ENCODE assay signal across 2 cellular contexts in genomic region chr16:68233085-68233834, GRCh38.
A peak's percentile ranks its signal among the peaks of the same experiment; 100 is the strongest.
TF ChIP-seq lines count a peak whose summit lies in the region.

No MANE protein-coding gene starts in this region.

TF ChIP-seq in IMR-90, 13 proteins besides CTCF, POLR2A, EP300 and RAD21:
- TF ChIP-seq CEBPB (IDR thresholded peaks at IDR 0.05; ENCODE audit: low read depth, low read length) (no peak), FOS (IDR thresholded peaks at IDR 0.05; ENCODE audit: low read depth, low read length) (no peak)

TF ChIP-seq in HepG2, 621 proteins besides CTCF, POLR2A, EP300 and RAD21:
- TF ChIP-seq ZNF503 (CRISPR knock-in tag; IDR thresholded peaks at IDR 0.05) = no peak
- TF ChIP-seq IKZF1 (IDR thresholded peaks at IDR 0.05) = no peak
- TF ChIP-seq POLR2AphosphoS5 (IDR thresholded peaks at IDR 0.05; ENCODE audit: low read depth, low read length) = peak; percentile 22; the same call in 1 of the 2 replicates
- TF ChIP-seq CAMTA2 (CRISPR knock-in tag; IDR thresholded peaks at IDR 0.05; ENCODE audit: borderline replicate concordance) = 0 out of 2 replicates have a peak, but pooled peaks have one; percentile 18
- peak; percentile 10; the same call in 1 of the 2 replicates for TF ChIP-seq TBX3 (IDR thresholded peaks at IDR 0.05; ENCODE audit: borderline replicate concordance)
- 0 out of 2 replicates have a peak, but pooled peaks have one; percentile 31 for TF ChIP-seq FOXM1 (CRISPR knock-in tag; IDR thresholded peaks at IDR 0.05)
- TF ChIP-seq RELA (CRISPR knock-in tag; IDR thresholded peaks at IDR 0.05) = no peak
- TF ChIP-seq ZNF547 (CRISPR knock-in tag; IDR thresholded peaks at IDR 0.05) = no peak
- no peak for TF ChIP-seq MED8 (CRISPR knock-in tag; IDR thresholded peaks at IDR 0.05; ENCODE audit: insufficient replicate concordance)
- TF ChIP-seq XBP1 (CRISPR knock-in tag; IDR thresholded peaks at IDR 0.05) = no peak
- TF ChIP-seq BORCS8-MEF2B (CRISPR knock-in tag; IDR thresholded peaks at IDR 0.05) = 0 out of 2 replicates have a peak, but pooled peaks have one; percentile 31
- no peak for TF ChIP-seq ETV5 (CRISPR knock-in tag; IDR thresholded peaks at IDR 0.05; ENCODE audit: borderline replicate concordance)
- 0 out of 2 replicates have a peak, but pooled peaks have one; percentile 2 for TF ChIP-seq SP4 (CRISPR knock-in tag; IDR thresholded peaks at IDR 0.05)
- no peak for TF ChIP-seq ZNF574 (CRISPR knock-in tag; IDR thresholded peaks at IDR 0.05)
- TF ChIP-seq ZNF205 (CRISPR knock-in tag; IDR thresholded peaks at IDR 0.05) = no peak
- TF ChIP-seq RBM22 (optimal IDR thresholded peaks at IDR 0.05; ENCODE audit: low read length) = peak; percentile 75
- TF ChIP-seq ZNF501 (CRISPR knock-in tag; IDR thresholded peaks at IDR 0.05) = no peak
- TF ChIP-seq SMARCC2 (IDR thresholded peaks at IDR 0.05) = no peak
- TF ChIP-seq NRL (CRISPR knock-in tag; IDR thresholded peaks at IDR 0.05; ENCODE audit: borderline replicate concordance) = 0 out of 2 replicates have a peak, but pooled peaks have one; percentile 5
- TF ChIP-seq SKI (IDR thresholded peaks at IDR 0.05; ENCODE audit: partially characterized antibody) = no peak
- TF ChIP-seq ZC3H13 (CRISPR knock-in tag; IDR thresholded peaks at IDR 0.05) = 0 out of 2 replicates have a peak, but pooled peaks have one; percentile 7
- no peak for TF ChIP-seq TEAD3 (CRISPR knock-in tag; optimal IDR thresholded peaks at IDR 0.05; ENCODE audit: borderline replicate concordance)
- 0 out of 2 replicates have a peak, but pooled peaks have one; percentile 8 for TF ChIP-seq ZNF235 (CRISPR knock-in tag; IDR thresholded peaks at IDR 0.05; ENCODE audit: borderline replicate concordance)
- TF ChIP-seq PAF1 (CRISPR knock-in tag; IDR thresholded peaks at IDR 0.05) = peak; percentile 75; the same call in 1 of the 2 replicates
- TF ChIP-seq HMGXB3 (CRISPR knock-in tag; IDR thresholded peaks at IDR 0.05; ENCODE audit: borderline replicate concordance) = no peak
- peak; percentile 59; the same call in 1 of the 2 replicates for TF ChIP-seq ZNF512 (CRISPR knock-in tag; IDR thresholded peaks at IDR 0.05)
- no peak for TF ChIP-seq ZNF704 (CRISPR knock-in tag; IDR thresholded peaks at IDR 0.05; ENCODE audit: borderline replicate concordance)
- no peak for TF ChIP-seq ZBTB4 (CRISPR knock-in tag; IDR thresholded peaks at IDR 0.05; ENCODE audit: borderline replicate concordance)
TF ChIP-seq in HepG2: peak in this region for 12.
